In genomic region chr7:30920584-30921539, GRCh38 we compare ENCODE assay signal across 10 cellular contexts. TPM values are rescaled to one million over a fixed set of nuclear protein-coding genes. Genes with fewer than 3 reads are reported as not detected.
DNase-seq lines count a peak whose midpoint lies in the region; ATAC-seq lines count a peak whose summit lies in the region.
"Had no signal": no experiment of that assay in that cellular context is flagged by ENCODE, and none has a peak within 500 bp of the region (broad histone marks: within the 10 kb centered on the region; RNA-seq: fewer than 3 reads in every experiment).

No MANE protein-coding gene starts in this region.

- intact Hi-C loops in Right ventricle myocardium inferior (cut with DNase I): no loop called here
- intact Hi-C loops in posterior vena cava (cut with DNase I): no loop called here

- H3K9me3 Mint-ChIP-seq in immature natural killer cell: no peaks in the 10 kb centered on the region
- H3K9me3 Mint-ChIP-seq: activated CD8-positive, alpha-beta T cell treated with anti-CD3 and anti-CD28 coated beads for 36 hours had no signal

- H3K27ac Mint-ChIP-seq in immature natural killer cell: no peak overlapping the region
- H3K27ac Mint-ChIP-seq: activated CD8-positive, alpha-beta T cell treated with anti-CD3 and anti-CD28 coated beads for 36 hours had no signal

- peak; percentile 85 for DNase-seq in EH (ENCODE audit: low read depth)
- DNase-seq in SJSA1 (ENCODE audit: low read depth in 1 of 2, low spot score in 2 of 2): peak; percentile 33 to 48
- DNase-seq in Right ventricle myocardium inferior (ENCODE audit: missing footprints): no peak
- DNase-seq in posterior vena cava (ENCODE audit: low spot score): peak; percentile 92
- DNase-seq in HuH-7 (ENCODE audit: low spot score): no peak
- DNase-seq in immature natural killer cell: no peak
- no peak for DNase-seq in NCI-H146 treated with DMSO at 0.1 percent for 48 hours (lab: John Stamatoyannopoulos, UW; ENCODE audit: unreplicated experiment)
- DNase-seq: activated CD8-positive, alpha-beta T cell treated with anti-CD3 and anti-CD28 coated beads for 36 hours; NCI-H1930 had no signal

- H3K4me3 ChIP-seq in SJSA1: no peak overlapping the region

- no peaks in the 10 kb centered on the region for H3K27me3 ChIP-seq in SJSA1 (replicated peaks)

- H3K4me3 Mint-ChIP-seq in immature natural killer cell: no peak overlapping the region
- H3K4me3 Mint-ChIP-seq: activated CD8-positive, alpha-beta T cell treated with anti-CD3 and anti-CD28 coated beads for 36 hours had no signal

- H3K36me3 Mint-ChIP-seq in immature natural killer cell: no peaks in the 10 kb centered on the region

- no peaks in the 10 kb centered on the region for H3K9me3 ChIP-seq in SJSA1 (replicated peaks)

- no peaks in the 10 kb centered on the region for H3K36me3 ChIP-seq in SJSA1

- H3K4me1 Mint-ChIP-seq in immature natural killer cell: no peaks in the 10 kb centered on the region

- no peak overlapping the region for H3K27ac ChIP-seq in SJSA1

- peaks cover 14% of the 10 kb centered on the region for H3K4me1 ChIP-seq in SJSA1 (replicated peaks)

- ATAC-seq in Right ventricle myocardium inferior: peak; percentile 79
- ATAC-seq in HG03439 (IDR thresholded peaks at IDR 0.05; ENCODE audit: unreplicated experiment): no peak
- ATAC-seq: activated CD8-positive, alpha-beta T cell treated with anti-CD3 and anti-CD28 coated beads for 36 hours had no signal

- peaks cover 1 to 2% (median 2%) of the 10 kb centered on the region in 3 donors for H3K27me3 Mint-ChIP-seq in immature natural killer cell (ENCODE audit: low read depth in 3 of 3)
- H3K27me3 Mint-ChIP-seq: activated CD8-positive, alpha-beta T cell treated with anti-CD3 and anti-CD28 coated beads for 36 hours had no signal

RNA-seq across cellular contexts. Expression of gene AQP1, which starts 9.2 kb away (rescaled TPM):
- total RNA-seq in SJSA1 (2014; rRNA removed; shearing (Covaris generic)): 0.18 TPM in 1 of 2 replicates, not detected in the other
- total RNA-seq in Right ventricle myocardium inferior (284 TPM), posterior vena cava (100 to 1,000 TPM; 388 to 422 TPM)
- polyA plus RNA-seq in immature natural killer cell: under 1 TPM in 1 of 3 donors, not detected in 2; 0.08 TPM

RNA-seq across cellular contexts. Expression of gene GHRHR, which starts 42.9 kb away (rescaled TPM):
- total RNA-seq in SJSA1 (2014; rRNA removed; shearing (Covaris generic)): not detected in 2 replicates
- total RNA-seq in Right ventricle myocardium inferior: not detected
- 1 to 10 TPM in 1 of 2 donors, not detected in 1; 1.2 TPM for total RNA-seq in posterior vena cava
- not detected for polyA plus RNA-seq in immature natural killer cell
- total RNA-seq: activated CD8-positive, alpha-beta T cell treated with anti-CD3 and anti-CD28 coated beads for 36 hours had no signal

Comparison
In these comparisons a context has a peak if more than half of its experiments do, and no peak if none do; other contexts are left out.
1. DNase-seq: peak in EH (single experiment), SJSA1 (2 of 2) and posterior vena cava (single experiment); none in Right ventricle myocardium inferior (single experiment), HuH-7 (single experiment), immature natural killer cell (0 of 3) and NCI-H146 treated with DMSO at 0.1 percent for 48 hours (single experiment).
2. RNA of gene AQP1, which starts 9.2 kb away (total RNA-seq): 388 to 422 TPM in posterior vena cava and 284 TPM in Right ventricle myocardium inferior (single experiment); 0.18 TPM in SJSA1; every median in the first group is over 100 times any median in the second.